Comparison of ENCODE assay signal across 3 cellular contexts in the genomic region with DNA sequence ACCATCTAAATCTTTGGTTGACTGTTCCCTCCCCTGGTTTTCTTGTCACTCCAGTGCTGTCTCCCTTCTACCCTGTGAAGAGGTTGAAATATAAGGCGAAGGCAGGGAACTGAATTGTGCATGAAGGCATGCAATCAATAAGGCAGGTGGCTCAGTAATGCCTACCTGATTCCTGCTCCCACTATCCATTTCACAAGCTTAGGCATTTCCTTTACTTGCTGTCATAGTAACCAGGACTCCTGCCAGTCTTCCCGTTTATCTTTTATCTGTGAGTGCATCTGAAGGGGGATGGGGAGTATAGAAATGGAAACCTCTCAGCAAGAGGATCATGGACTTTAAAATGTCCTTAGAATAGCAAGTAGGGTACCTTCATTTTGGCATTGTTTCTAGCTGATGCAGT.
TF ChIP-seq lines count a peak whose summit lies in the region.

No MANE protein-coding gene starts in this region.

TF ChIP-seq in SK-N-SH, 30 proteins besides CTCF, POLR2A, EP300 and RAD21:
- 0 out of 2 replicates have a peak, but pooled peaks have one; percentile 16 for TF ChIP-seq PBX3 (IDR thresholded peaks at IDR 0.05)
- TF ChIP-seq, protein P1, sequence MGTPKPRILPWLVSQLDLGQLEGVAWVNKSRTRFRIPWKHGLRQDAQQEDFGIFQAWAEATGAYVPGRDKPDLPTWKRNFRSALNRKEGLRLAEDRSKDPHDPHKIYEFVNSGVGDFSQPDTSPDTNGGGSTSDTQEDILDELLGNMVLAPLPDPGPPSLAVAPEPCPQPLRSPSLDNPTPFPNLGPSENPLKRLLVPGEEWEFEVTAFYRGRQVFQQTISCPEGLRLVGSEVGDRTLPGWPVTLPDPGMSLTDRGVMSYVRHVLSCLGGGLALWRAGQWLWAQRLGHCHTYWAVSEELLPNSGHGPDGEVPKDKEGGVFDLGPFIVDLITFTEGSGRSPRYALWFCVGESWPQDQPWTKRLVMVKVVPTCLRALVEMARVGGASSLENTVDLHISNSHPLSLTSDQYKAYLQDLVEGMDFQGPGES (IDR thresholded peaks at IDR 0.05; ENCODE audit: low read depth, low read length): no peak
TF ChIP-seq in SK-N-SH: peak in this region for 1.

TF ChIP-seq in SK-N-SH treated with all-trans-retinoic acid at 6 μM for 48 hours, 23 proteins besides CTCF, POLR2A, EP300 and RAD21 (continued from another document):
- TF ChIP-seq, protein P2, sequence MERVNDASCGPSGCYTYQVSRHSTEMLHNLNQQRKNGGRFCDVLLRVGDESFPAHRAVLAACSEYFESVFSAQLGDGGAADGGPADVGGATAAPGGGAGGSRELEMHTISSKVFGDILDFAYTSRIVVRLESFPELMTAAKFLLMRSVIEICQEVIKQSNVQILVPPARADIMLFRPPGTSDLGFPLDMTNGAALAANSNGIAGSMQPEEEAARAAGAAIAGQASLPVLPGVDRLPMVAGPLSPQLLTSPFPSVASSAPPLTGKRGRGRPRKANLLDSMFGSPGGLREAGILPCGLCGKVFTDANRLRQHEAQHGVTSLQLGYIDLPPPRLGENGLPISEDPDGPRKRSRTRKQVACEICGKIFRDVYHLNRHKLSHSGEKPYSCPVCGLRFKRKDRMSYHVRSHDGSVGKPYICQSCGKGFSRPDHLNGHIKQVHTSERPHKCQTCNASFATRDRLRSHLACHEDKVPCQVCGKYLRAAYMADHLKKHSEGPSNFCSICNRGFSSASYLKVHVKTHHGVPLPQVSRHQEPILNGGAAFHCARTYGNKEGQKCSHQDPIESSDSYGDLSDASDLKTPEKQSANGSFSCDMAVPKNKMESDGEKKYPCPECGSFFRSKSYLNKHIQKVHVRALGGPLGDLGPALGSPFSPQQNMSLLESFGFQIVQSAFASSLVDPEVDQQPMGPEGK (CRISPR knock-in tag; IDR thresholded peaks at IDR 0.05; ENCODE audit: borderline replicate concordance): no peak
- no peak for TF ChIP-seq OSR1 (CRISPR knock-in tag; IDR thresholded peaks at IDR 0.05)
- TF ChIP-seq ZFP30 (CRISPR knock-in tag; IDR thresholded peaks at IDR 0.05): no peak
- no peak for TF ChIP-seq ISL1 (CRISPR knock-in tag; IDR thresholded peaks at IDR 0.05)
- TF ChIP-seq PPARA (CRISPR knock-in tag; IDR thresholded peaks at IDR 0.05; ENCODE audit: borderline replicate concordance): no peak
- TF ChIP-seq ZFP3 (CRISPR knock-in tag; IDR thresholded peaks at IDR 0.05): no peak
- TF ChIP-seq, protein P3, sequence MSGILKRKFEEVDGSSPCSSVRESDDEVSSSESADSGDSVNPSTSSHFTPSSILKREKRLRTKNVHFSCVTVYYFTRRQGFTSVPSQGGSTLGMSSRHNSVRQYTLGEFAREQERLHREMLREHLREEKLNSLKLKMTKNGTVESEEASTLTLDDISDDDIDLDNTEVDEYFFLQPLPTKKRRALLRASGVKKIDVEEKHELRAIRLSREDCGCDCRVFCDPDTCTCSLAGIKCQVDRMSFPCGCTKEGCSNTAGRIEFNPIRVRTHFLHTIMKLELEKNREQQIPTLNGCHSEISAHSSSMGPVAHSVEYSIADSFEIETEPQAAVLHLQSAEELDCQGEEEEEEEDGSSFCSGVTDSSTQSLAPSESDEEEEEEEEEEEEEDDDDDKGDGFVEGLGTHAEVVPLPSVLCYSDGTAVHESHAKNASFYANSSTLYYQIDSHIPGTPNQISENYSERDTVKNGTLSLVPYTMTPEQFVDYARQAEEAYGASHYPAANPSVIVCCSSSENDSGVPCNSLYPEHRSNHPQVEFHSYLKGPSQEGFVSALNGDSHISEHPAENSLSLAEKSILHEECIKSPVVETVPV (CRISPR knock-in tag; IDR thresholded peaks at IDR 0.05): no peak
- TF ChIP-seq TCF4 (CRISPR knock-in tag; IDR thresholded peaks at IDR 0.05; ENCODE audit: borderline replicate concordance): no peak
- no peak for TF ChIP-seq TOX (CRISPR knock-in tag; IDR thresholded peaks at IDR 0.05; ENCODE audit: borderline replicate concordance)
- TF ChIP-seq, protein P4, sequence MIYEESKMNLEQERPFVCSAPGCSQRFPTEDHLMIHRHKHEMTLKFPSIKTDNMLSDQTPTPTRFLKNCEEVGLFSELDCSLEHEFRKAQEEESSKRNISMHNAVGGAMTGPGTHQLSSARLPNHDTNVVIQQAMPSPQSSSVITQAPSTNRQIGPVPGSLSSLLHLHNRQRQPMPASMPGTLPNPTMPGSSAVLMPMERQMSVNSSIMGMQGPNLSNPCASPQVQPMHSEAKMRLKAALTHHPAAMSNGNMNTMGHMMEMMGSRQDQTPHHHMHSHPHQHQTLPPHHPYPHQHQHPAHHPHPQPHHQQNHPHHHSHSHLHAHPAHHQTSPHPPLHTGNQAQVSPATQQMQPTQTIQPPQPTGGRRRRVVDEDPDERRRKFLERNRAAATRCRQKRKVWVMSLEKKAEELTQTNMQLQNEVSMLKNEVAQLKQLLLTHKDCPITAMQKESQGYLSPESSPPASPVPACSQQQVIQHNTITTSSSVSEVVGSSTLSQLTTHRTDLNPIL (CRISPR knock-in tag; IDR thresholded peaks at IDR 0.05; ENCODE audit: low read depth): no peak

TF ChIP-seq in neural cell, 6 proteins besides CTCF, POLR2A, EP300 and RAD21 (continued from another document):
- TF ChIP-seq POLR2AphosphoS5 (IDR thresholded peaks at IDR 0.05) (peak; percentile 53), EZH2 (IDR thresholded peaks at IDR 0.05; ENCODE audit: borderline replicate concordance, insufficient read depth, low read length, poor library complexity, severe bottlenecking) (no peak), MXI1 (conservative IDR thresholded peaks at IDR 0.05; ENCODE audit: poor library complexity, severe bottlenecking) (peak; percentile 31), SMC3 (conservative IDR thresholded peaks at IDR 0.05; ENCODE audit: poor library complexity) (peak; percentile 51)
